1 cellular context compared by ENCODE assay signal in genomic region chr12:111777345-111778045, GRCh38.
TF ChIP-seq lines count a peak whose summit lies in the region.

No MANE protein-coding gene starts in this region.

TF ChIP-seq in HepG2, 621 proteins besides CTCF, POLR2A, EP300 and RAD21 (continued from another document and continues in another):
- TF ChIP-seq AGO2 (optimal IDR thresholded peaks at IDR 0.05; ENCODE audit: low read depth, low read length) (no peak), FUBP1 (CRISPR knock-in tag; IDR thresholded peaks at IDR 0.05; ENCODE audit: borderline replicate concordance) (no peak), ZNF343 (CRISPR knock-in tag; IDR thresholded peaks at IDR 0.05) (no peak; the same call in 1 of the 2 replicates), ETS1 (CRISPR knock-in tag; IDR thresholded peaks at IDR 0.05) (no peak), SMAD3 (CRISPR knock-in tag; IDR thresholded peaks at IDR 0.05) (no peak), ZNF83 (CRISPR knock-in tag; IDR thresholded peaks at IDR 0.05; ENCODE audit: borderline replicate concordance) (no peak), ZNF20 (CRISPR knock-in tag; IDR thresholded peaks at IDR 0.05) (0 out of 2 replicates have a peak, but pooled peaks have one; percentile 58), GMEB2 (CRISPR knock-in tag; IDR thresholded peaks at IDR 0.05; ENCODE audit: low read depth) (no peak), EZH2 (conservative IDR thresholded peaks at IDR 0.05; ENCODE audit: low read depth, low read length) (no peak), REL (CRISPR knock-in tag; conservative IDR thresholded peaks at IDR 0.05) (no peak), FOXA1 (IDR thresholded peaks at IDR 0.05) (no peak), FOXA1 (CRISPR knock-in tag; IDR thresholded peaks at IDR 0.05) (peak; percentile 57; the same call in 1 of the 2 replicates), USF2 (IDR thresholded peaks at IDR 0.05; ENCODE audit: low read depth, low read length) (no peak), USF2 (CRISPR knock-in tag; IDR thresholded peaks at IDR 0.05; ENCODE audit: borderline replicate concordance) (no peak), ZBTB37 (CRISPR knock-in tag; IDR thresholded peaks at IDR 0.05) (no peak; the same call in 1 of the 2 replicates), ETV5 (CRISPR knock-in tag; IDR thresholded peaks at IDR 0.05; ENCODE audit: borderline replicate concordance) (peak; percentile 34; the same call in 1 of the 2 replicates), ZNF12 (CRISPR knock-in tag; IDR thresholded peaks at IDR 0.05) (no peak), ZNF496 (CRISPR knock-in tag; IDR thresholded peaks at IDR 0.05; ENCODE audit: insufficient replicate concordance) (no peak), ZNF552 (CRISPR knock-in tag; IDR thresholded peaks at IDR 0.05; ENCODE audit: borderline replicate concordance) (no peak), ZNF800 (CRISPR knock-in tag; IDR thresholded peaks at IDR 0.05) (no peak), MTF1 (CRISPR knock-in tag; IDR thresholded peaks at IDR 0.05) (no peak), LCORL (IDR thresholded peaks at IDR 0.05) (no peak), LCORL (CRISPR knock-in tag; IDR thresholded peaks at IDR 0.05) (peak; percentile 88), ZNF670 (CRISPR knock-in tag; IDR thresholded peaks at IDR 0.05; ENCODE audit: borderline replicate concordance) (no peak), MZF1 (CRISPR knock-in tag; IDR thresholded peaks at IDR 0.05; ENCODE audit: borderline replicate concordance) (no peak), ZNF580 (CRISPR knock-in tag; IDR thresholded peaks at IDR 0.05; ENCODE audit: borderline replicate concordance, low read depth) (no peak), CCAR2 (optimal IDR thresholded peaks at IDR 0.05; ENCODE audit: low read depth, low read length) (no peak), STAT6 (CRISPR knock-in tag; IDR thresholded peaks at IDR 0.05; ENCODE audit: borderline replicate concordance) (no peak), ZNF629 (CRISPR knock-in tag; conservative IDR thresholded peaks at IDR 0.05) (no peak), AKAP8 (CRISPR knock-in tag; IDR thresholded peaks at IDR 0.05) (no peak; the same call in 1 of the 2 replicates), ZBTB1 (CRISPR knock-in tag; IDR thresholded peaks at IDR 0.05; ENCODE audit: borderline replicate concordance) (no peak), ZNF746 (CRISPR knock-in tag; IDR thresholded peaks at IDR 0.05) (no peak), HOXA9 (CRISPR knock-in tag; IDR thresholded peaks at IDR 0.05; ENCODE audit: borderline replicate concordance) (no peak), SRSF9 (IDR thresholded peaks at IDR 0.05; ENCODE audit: borderline replicate concordance, insufficient read depth, low read depth, low read length, poor library complexity, severe bottlenecking) (no peak), HMGA1 (CRISPR knock-in tag; conservative IDR thresholded peaks at IDR 0.05) (no peak), ZNF891 (CRISPR knock-in tag; IDR thresholded peaks at IDR 0.05) (peak; percentile 55; the same call in 1 of the 2 replicates), REPIN1 (CRISPR knock-in tag; IDR thresholded peaks at IDR 0.05; ENCODE audit: borderline replicate concordance, low read depth) (peak; percentile 79), ZNF564 (CRISPR knock-in tag; IDR thresholded peaks at IDR 0.05) (no peak), ZNF282 (IDR thresholded peaks at IDR 0.05; ENCODE audit: partially characterized antibody) (no peak), HOXA5 (CRISPR knock-in tag; IDR thresholded peaks at IDR 0.05) (no peak), SCMH1 (CRISPR knock-in tag; IDR thresholded peaks at IDR 0.05; ENCODE audit: borderline replicate concordance) (no peak), ZKSCAN5 (CRISPR knock-in tag; IDR thresholded peaks at IDR 0.05) (no peak), JARID2 (CRISPR knock-in tag; IDR thresholded peaks at IDR 0.05; ENCODE audit: insufficient replicate concordance) (no peak), ZNF30 (CRISPR knock-in tag; IDR thresholded peaks at IDR 0.05) (no peak), FOSL2 (CRISPR knock-in tag; IDR thresholded peaks at IDR 0.05) (peak; percentile 67), NCOA2 (CRISPR knock-in tag; IDR thresholded peaks at IDR 0.05) (peak; percentile 47; the same call in 1 of the 2 replicates), HNRNPLL (IDR thresholded peaks at IDR 0.05; ENCODE audit: low read depth, low read length, poor library complexity, severe bottlenecking) (no peak), SALL2 (CRISPR knock-in tag; IDR thresholded peaks at IDR 0.05) (0 out of 2 replicates have a peak, but pooled peaks have one; percentile 44), ZNF761 (CRISPR knock-in tag; conservative IDR thresholded peaks at IDR 0.05) (no peak), FOXA3 (CRISPR knock-in tag; IDR thresholded peaks at IDR 0.05) (peak; percentile 62), GATA4 (IDR thresholded peaks at IDR 0.05; ENCODE audit: borderline replicate concordance, low read depth) (no peak), ZFX (CRISPR knock-in tag; IDR thresholded peaks at IDR 0.05; ENCODE audit: low read depth) (no peak), ZNF350 (CRISPR knock-in tag; IDR thresholded peaks at IDR 0.05; ENCODE audit: borderline replicate concordance, low read depth) (no peak; the same call in 1 of the 2 replicates), ZBTB10 (CRISPR knock-in tag; IDR thresholded peaks at IDR 0.05; ENCODE audit: borderline replicate concordance) (no peak), ZNF790 (CRISPR knock-in tag; IDR thresholded peaks at IDR 0.05; ENCODE audit: borderline replicate concordance) (no peak), TP53 (CRISPR knock-in tag; conservative IDR thresholded peaks at IDR 0.05) (no peak)
